In the genomic region with DNA sequence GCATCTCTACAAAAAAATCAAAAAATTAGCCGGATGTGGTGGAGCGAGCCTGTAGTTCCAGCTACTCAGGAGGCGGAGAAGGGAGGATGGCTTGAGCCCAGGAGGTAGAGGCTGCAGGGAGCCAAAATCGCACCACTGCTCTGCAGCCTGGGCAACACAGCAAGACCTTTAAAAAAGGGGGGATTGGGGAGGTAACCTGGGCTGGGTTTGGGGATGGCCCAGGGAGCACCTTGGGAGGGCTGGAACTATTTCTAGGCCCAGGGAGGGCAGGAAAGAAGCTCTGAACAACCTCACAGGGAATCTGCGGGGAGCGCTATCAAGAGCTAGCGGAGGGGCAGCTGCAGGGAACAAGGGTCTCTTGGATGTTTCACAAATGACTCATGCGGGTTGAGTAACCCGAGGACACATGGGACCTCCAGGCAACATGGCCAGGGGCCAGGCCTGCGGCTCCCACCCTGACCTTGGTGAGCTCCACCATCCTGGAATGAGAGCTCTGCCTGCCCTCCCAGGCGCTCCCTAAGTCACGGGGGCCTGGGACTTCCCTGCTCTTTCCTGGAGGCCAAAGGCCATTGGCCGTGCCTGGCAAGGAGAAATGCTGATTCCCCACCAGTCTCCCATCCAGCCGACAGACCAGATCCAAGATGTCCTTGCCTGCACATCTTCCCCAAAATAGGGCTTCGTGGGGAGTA, we compare ENCODE assay signal across 1 cellular context.
TF ChIP-seq lines count a peak whose summit lies in the region.

No MANE protein-coding gene starts in this region.

TF ChIP-seq in HepG2, 621 proteins besides CTCF, POLR2A, EP300 and RAD21 (continued from another document and continues in another):
- TF ChIP-seq ZNF644 (CRISPR knock-in tag; IDR thresholded peaks at IDR 0.05; ENCODE audit: low read depth) (peak; percentile 77), MATR3 (CRISPR knock-in tag; IDR thresholded peaks at IDR 0.05) (no peak), ZFP41 (CRISPR knock-in tag; IDR thresholded peaks at IDR 0.05; ENCODE audit: borderline replicate concordance) (0 out of 2 replicates have a peak, but pooled peaks have one; percentile 68), ZMYM2 (CRISPR knock-in tag; IDR thresholded peaks at IDR 0.05) (peak; percentile 65; the same call in 1 of the 2 replicates), ZNF547 (CRISPR knock-in tag; IDR thresholded peaks at IDR 0.05) (no peak), SATB2 (CRISPR knock-in tag; IDR thresholded peaks at IDR 0.05) (no peak), ZNF598 (CRISPR knock-in tag; IDR thresholded peaks at IDR 0.05; ENCODE audit: borderline replicate concordance) (no peak), SP1 (IDR thresholded peaks at IDR 0.05) (no peak), SP1 (CRISPR knock-in tag; IDR thresholded peaks at IDR 0.05) (no peak), ZBTB34 (CRISPR knock-in tag; IDR thresholded peaks at IDR 0.05) (peak; percentile 74; the same call in 1 of the 2 replicates), MED8 (CRISPR knock-in tag; IDR thresholded peaks at IDR 0.05; ENCODE audit: insufficient replicate concordance) (no peak), MTERF4 (CRISPR knock-in tag; IDR thresholded peaks at IDR 0.05) (no peak), BRCA1 (CRISPR knock-in tag; IDR thresholded peaks at IDR 0.05) (peak; percentile 75; the same call in 1 of the 2 replicates), NCOA2 (CRISPR knock-in tag; IDR thresholded peaks at IDR 0.05) (peak; percentile 80), GABPB1 (CRISPR knock-in tag; IDR thresholded peaks at IDR 0.05) (peak; percentile 56), GTF2F1 (IDR thresholded peaks at IDR 0.05; ENCODE audit: low read length) (no peak), ZNF33A (CRISPR knock-in tag; IDR thresholded peaks at IDR 0.05; ENCODE audit: borderline replicate concordance) (no peak), PHF5A (CRISPR knock-in tag; IDR thresholded peaks at IDR 0.05; ENCODE audit: low read depth, unreplicated experiment) (peak; percentile 91), ZNF280D (CRISPR knock-in tag; IDR thresholded peaks at IDR 0.05) (peak; percentile 77), JDP2 (CRISPR knock-in tag; IDR thresholded peaks at IDR 0.05; ENCODE audit: borderline replicate concordance) (no peak), KLF13 (CRISPR knock-in tag; IDR thresholded peaks at IDR 0.05) (no peak), PCBP1 (IDR thresholded peaks at IDR 0.05; ENCODE audit: borderline replicate concordance, low read depth, low read length) (no peak), ZNF792 (CRISPR knock-in tag; IDR thresholded peaks at IDR 0.05) (peak; percentile 66; the same call in 1 of the 2 replicates), ZKSCAN5 (CRISPR knock-in tag; IDR thresholded peaks at IDR 0.05) (no peak), U2AF1 (optimal IDR thresholded peaks at IDR 0.05; ENCODE audit: low read depth, low read length) (no peak), NFE2L1 (CRISPR knock-in tag; IDR thresholded peaks at IDR 0.05; ENCODE audit: borderline replicate concordance) (no peak), TARDBP (CRISPR knock-in tag; IDR thresholded peaks at IDR 0.05) (peak; percentile 81; the same call in 1 of the 2 replicates), MYNN (CRISPR knock-in tag; IDR thresholded peaks at IDR 0.05; ENCODE audit: low read depth) (no peak; the same call in 1 of the 2 replicates), RFXANK (CRISPR knock-in tag; IDR thresholded peaks at IDR 0.05) (peak; percentile 67; the same call in 1 of the 2 replicates), ZNF414 (CRISPR knock-in tag; IDR thresholded peaks at IDR 0.05) (no peak), THYN1 (CRISPR knock-in tag; IDR thresholded peaks at IDR 0.05; ENCODE audit: borderline replicate concordance, low read depth) (no peak), ZNF512B (CRISPR knock-in tag; IDR thresholded peaks at IDR 0.05; ENCODE audit: borderline replicate concordance) (no peak; the same call in 1 of the 2 replicates), UBTF (CRISPR knock-in tag; IDR thresholded peaks at IDR 0.05) (peak; percentile 81), NFIB (CRISPR knock-in tag; IDR thresholded peaks at IDR 0.05; ENCODE audit: borderline replicate concordance) (no peak)
- TF ChIP-seq, protein P1, sequence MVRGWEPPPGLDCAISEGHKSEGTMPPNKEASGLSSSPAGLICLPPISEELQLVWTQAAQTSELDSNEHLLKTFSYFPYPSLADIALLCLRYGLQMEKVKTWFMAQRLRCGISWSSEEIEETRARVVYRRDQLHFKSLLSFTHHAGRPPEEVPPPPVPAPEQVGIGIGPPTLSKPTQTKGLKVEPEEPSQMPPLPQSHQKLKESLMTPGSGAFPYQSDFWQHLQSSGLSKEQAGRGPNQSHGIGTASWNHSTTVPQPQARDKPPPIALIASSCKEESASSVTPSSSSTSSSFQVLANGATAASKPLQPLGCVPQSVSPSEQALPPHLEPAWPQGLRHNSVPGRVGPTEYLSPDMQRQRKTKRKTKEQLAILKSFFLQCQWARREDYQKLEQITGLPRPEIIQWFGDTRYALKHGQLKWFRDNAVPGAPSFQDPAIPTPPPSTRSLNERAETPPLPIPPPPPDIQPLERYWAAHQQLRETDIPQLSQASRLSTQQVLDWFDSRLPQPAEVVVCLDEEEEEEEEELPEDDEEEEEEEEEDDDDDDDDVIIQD (CRISPR knock-in tag; IDR thresholded peaks at IDR 0.05; ENCODE audit: low read depth) = 0 out of 2 replicates have a peak, but pooled peaks have one; percentile 40
- TF ChIP-seq, protein P2, sequence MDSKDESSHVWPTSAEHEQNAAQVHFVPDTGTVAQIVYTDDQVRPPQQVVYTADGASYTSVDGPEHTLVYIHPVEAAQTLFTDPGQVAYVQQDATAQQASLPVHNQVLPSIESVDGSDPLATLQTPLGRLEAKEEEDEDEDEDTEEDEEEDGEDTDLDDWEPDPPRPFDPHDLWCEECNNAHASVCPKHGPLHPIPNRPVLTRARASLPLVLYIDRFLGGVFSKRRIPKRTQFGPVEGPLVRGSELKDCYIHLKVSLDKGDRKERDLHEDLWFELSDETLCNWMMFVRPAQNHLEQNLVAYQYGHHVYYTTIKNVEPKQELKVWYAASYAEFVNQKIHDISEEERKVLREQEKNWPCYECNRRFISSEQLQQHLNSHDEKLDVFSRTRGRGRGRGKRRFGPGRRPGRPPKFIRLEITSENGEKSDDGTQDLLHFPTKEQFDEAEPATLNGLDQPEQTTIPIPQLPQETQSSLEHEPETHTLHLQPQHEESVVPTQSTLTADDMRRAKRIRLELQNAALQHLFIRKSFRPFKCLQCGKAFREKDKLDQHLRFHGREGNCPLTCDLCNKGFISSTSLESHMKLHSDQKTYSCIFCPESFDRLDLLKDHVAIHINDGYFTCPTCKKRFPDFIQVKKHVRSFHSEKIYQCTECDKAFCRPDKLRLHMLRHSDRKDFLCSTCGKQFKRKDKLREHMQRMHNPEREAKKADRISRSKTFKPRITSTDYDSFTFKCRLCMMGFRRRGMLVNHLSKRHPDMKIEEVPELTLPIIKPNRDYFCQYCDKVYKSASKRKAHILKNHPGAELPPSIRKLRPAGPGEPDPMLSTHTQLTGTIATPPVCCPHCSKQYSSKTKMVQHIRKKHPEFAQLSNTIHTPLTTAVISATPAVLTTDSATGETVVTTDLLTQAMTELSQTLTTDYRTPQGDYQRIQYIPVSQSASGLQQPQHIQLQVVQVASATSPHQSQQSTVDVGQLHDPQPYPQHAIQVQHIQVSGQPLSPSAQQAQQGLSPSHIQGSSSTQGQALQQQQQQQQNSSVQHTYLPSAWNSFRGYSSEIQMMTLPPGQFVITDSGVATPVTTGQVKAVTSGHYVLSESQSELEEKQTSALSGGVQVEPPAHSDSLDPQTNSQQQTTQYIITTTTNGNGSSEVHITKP (CRISPR knock-in tag; IDR thresholded peaks at IDR 0.05; ENCODE audit: low read depth) = peak; percentile 80; the same call in 1 of the 2 replicates
- TF ChIP-seq, protein P3, sequence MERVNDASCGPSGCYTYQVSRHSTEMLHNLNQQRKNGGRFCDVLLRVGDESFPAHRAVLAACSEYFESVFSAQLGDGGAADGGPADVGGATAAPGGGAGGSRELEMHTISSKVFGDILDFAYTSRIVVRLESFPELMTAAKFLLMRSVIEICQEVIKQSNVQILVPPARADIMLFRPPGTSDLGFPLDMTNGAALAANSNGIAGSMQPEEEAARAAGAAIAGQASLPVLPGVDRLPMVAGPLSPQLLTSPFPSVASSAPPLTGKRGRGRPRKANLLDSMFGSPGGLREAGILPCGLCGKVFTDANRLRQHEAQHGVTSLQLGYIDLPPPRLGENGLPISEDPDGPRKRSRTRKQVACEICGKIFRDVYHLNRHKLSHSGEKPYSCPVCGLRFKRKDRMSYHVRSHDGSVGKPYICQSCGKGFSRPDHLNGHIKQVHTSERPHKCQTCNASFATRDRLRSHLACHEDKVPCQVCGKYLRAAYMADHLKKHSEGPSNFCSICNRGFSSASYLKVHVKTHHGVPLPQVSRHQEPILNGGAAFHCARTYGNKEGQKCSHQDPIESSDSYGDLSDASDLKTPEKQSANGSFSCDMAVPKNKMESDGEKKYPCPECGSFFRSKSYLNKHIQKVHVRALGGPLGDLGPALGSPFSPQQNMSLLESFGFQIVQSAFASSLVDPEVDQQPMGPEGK (CRISPR knock-in tag; IDR thresholded peaks at IDR 0.05) = peak; percentile 90
